In genomic region chr19:45954132-45954531, GRCh38 we compare ENCODE assay signal across 1 cellular context.
TF ChIP-seq lines count a peak whose summit lies in the region.

No MANE protein-coding gene starts in this region.

TF ChIP-seq in WTC11, 78 proteins besides CTCF, POLR2A, EP300 and RAD21 (continued from another document):
- TF ChIP-seq PREB (CRISPR knock-in tag; IDR thresholded peaks at IDR 0.05; ENCODE audit: borderline replicate concordance): no peak
- TF ChIP-seq TEAD4 (CRISPR knock-in tag; IDR thresholded peaks at IDR 0.05): no peak
- no peak for TF ChIP-seq TEAD1 (CRISPR knock-in tag; IDR thresholded peaks at IDR 0.05)
- no peak for TF ChIP-seq ZNF121 (CRISPR knock-in tag; IDR thresholded peaks at IDR 0.05)
- no peak for TF ChIP-seq FOXP1 (CRISPR knock-in tag; IDR thresholded peaks at IDR 0.05; ENCODE audit: borderline replicate concordance)
- no peak for TF ChIP-seq ZMAT4 (CRISPR knock-in tag; IDR thresholded peaks at IDR 0.05)
- no peak for TF ChIP-seq ZNF425 (CRISPR knock-in tag; conservative IDR thresholded peaks at IDR 0.05)
